ENCODE assay signal across 1 cellular context in genomic region chr2:218566296-218566695, GRCh38.
TF ChIP-seq lines count a peak whose summit lies in the region.

No MANE protein-coding gene starts in this region.

TF ChIP-seq in GM23338, 12 proteins besides CTCF, POLR2A, EP300 and RAD21 (continued from another document):
- TF ChIP-seq ZNF462 (CRISPR knock-in tag; IDR thresholded peaks at IDR 0.05), result no peak
- no peak for TF ChIP-seq ZNF114 (CRISPR knock-in tag; IDR thresholded peaks at IDR 0.05)
- TF ChIP-seq REST (IDR thresholded peaks at IDR 0.05; ENCODE audit: unreplicated experiment), result no peak
- no peak for TF ChIP-seq CREB1 (CRISPR knock-in tag; IDR thresholded peaks at IDR 0.05; ENCODE audit: low read depth)
- TF ChIP-seq NANOG (IDR thresholded peaks at IDR 0.05; ENCODE audit: borderline replicate concordance), result no peak
- TF ChIP-seq JUNB (IDR thresholded peaks at IDR 0.05; ENCODE audit: unreplicated experiment), result no peak
